ENCODE assay signal across 1 cellular context in genomic region chr2:238864207-238865014, GRCh38.
TF ChIP-seq lines count a peak whose summit lies in the region.

No MANE protein-coding gene starts in this region.

TF ChIP-seq in HepG2, 621 proteins besides CTCF, POLR2A, EP300 and RAD21 (continued from another document and continues in another):
- TF ChIP-seq ZNF256 (CRISPR knock-in tag; conservative IDR thresholded peaks at IDR 0.05), result no peak; the same call in none of the 2 replicates
- peak; percentile 73; the same call in 1 of the 2 replicates for TF ChIP-seq KDM4B (CRISPR knock-in tag; IDR thresholded peaks at IDR 0.05)
- no peak for TF ChIP-seq RFX5 (IDR thresholded peaks at IDR 0.05; ENCODE audit: low read depth, low read length)
- TF ChIP-seq ZNF792 (CRISPR knock-in tag; IDR thresholded peaks at IDR 0.05), result peak; percentile 79
- TF ChIP-seq MAZ (IDR thresholded peaks at IDR 0.05; ENCODE audit: borderline replicate concordance, low read depth, low read length), result peak; percentile 46
- TF ChIP-seq MAZ (CRISPR knock-in tag; IDR thresholded peaks at IDR 0.05; ENCODE audit: low read depth), result peak; percentile 82
- TF ChIP-seq ARID2 (CRISPR knock-in tag; IDR thresholded peaks at IDR 0.05; ENCODE audit: borderline replicate concordance), result no peak
- TF ChIP-seq MAF1 (CRISPR knock-in tag; IDR thresholded peaks at IDR 0.05; ENCODE audit: borderline replicate concordance), result 0 out of 2 replicates have a peak, but pooled peaks have one; percentile 30
- peak; percentile 84 for TF ChIP-seq ZSCAN21 (CRISPR knock-in tag; IDR thresholded peaks at IDR 0.05; ENCODE audit: borderline replicate concordance)
- no peak for TF ChIP-seq NONO (IDR thresholded peaks at IDR 0.05)
- peak; percentile 80 for TF ChIP-seq NONO (CRISPR knock-in tag; conservative IDR thresholded peaks at IDR 0.05)
- no peak for TF ChIP-seq BCLAF1 (IDR thresholded peaks at IDR 0.05)
- TF ChIP-seq BRF2 (CRISPR knock-in tag; IDR thresholded peaks at IDR 0.05), result peak; percentile 52; the same call in 1 of the 2 replicates
- TF ChIP-seq SMAD3 (CRISPR knock-in tag; IDR thresholded peaks at IDR 0.05), result peak; percentile 81
- peak; percentile 71 for TF ChIP-seq ETV6 (CRISPR knock-in tag; conservative IDR thresholded peaks at IDR 0.05)
- peak; percentile 62; the same call in 1 of the 2 replicates for TF ChIP-seq ZNF280D (CRISPR knock-in tag; IDR thresholded peaks at IDR 0.05)
- TF ChIP-seq ZNF773 (CRISPR knock-in tag; IDR thresholded peaks at IDR 0.05; ENCODE audit: borderline replicate concordance), result 0 out of 2 replicates have a peak, but pooled peaks have one; percentile 29
- TF ChIP-seq ZNF567 (CRISPR knock-in tag; IDR thresholded peaks at IDR 0.05; ENCODE audit: borderline replicate concordance), result peak; percentile 59; the same call in 1 of the 2 replicates
- TF ChIP-seq, protein P1, sequence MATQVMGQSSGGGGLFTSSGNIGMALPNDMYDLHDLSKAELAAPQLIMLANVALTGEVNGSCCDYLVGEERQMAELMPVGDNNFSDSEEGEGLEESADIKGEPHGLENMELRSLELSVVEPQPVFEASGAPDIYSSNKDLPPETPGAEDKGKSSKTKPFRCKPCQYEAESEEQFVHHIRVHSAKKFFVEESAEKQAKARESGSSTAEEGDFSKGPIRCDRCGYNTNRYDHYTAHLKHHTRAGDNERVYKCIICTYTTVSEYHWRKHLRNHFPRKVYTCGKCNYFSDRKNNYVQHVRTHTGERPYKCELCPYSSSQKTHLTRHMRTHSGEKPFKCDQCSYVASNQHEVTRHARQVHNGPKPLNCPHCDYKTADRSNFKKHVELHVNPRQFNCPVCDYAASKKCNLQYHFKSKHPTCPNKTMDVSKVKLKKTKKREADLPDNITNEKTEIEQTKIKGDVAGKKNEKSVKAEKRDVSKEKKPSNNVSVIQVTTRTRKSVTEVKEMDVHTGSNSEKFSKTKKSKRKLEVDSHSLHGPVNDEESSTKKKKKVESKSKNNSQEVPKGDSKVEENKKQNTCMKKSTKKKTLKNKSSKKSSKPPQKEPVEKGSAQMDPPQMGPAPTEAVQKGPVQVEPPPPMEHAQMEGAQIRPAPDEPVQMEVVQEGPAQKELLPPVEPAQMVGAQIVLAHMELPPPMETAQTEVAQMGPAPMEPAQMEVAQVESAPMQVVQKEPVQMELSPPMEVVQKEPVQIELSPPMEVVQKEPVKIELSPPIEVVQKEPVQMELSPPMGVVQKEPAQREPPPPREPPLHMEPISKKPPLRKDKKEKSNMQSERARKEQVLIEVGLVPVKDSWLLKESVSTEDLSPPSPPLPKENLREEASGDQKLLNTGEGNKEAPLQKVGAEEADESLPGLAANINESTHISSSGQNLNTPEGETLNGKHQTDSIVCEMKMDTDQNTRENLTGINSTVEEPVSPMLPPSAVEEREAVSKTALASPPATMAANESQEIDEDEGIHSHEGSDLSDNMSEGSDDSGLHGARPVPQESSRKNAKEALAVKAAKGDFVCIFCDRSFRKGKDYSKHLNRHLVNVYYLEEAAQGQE (IDR thresholded peaks at IDR 0.05; ENCODE audit: borderline replicate concordance in 1 of 2, low read depth in 1 of 2, low read length in 2 of 2), result peak in 1 of 2 experiments; percentile 75; a peak in 2 of 4 replicates
- TF ChIP-seq KLF16 (CRISPR knock-in tag; IDR thresholded peaks at IDR 0.05), result peak in 1 of 2 experiments; percentile 86; a peak in 2 of 4 replicates
- no peak; the same call in 1 of the 2 replicates for TF ChIP-seq MYNN (CRISPR knock-in tag; IDR thresholded peaks at IDR 0.05; ENCODE audit: low read depth)
- no peak for TF ChIP-seq TCF12 (IDR thresholded peaks at IDR 0.05)
- peak; percentile 82; the same call in 1 of the 2 replicates for TF ChIP-seq TCF12 (CRISPR knock-in tag; IDR thresholded peaks at IDR 0.05)
- TF ChIP-seq, protein P2, sequence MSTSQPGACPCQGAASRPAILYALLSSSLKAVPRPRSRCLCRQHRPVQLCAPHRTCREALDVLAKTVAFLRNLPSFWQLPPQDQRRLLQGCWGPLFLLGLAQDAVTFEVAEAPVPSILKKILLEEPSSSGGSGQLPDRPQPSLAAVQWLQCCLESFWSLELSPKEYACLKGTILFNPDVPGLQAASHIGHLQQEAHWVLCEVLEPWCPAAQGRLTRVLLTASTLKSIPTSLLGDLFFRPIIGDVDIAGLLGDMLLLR (CRISPR knock-in tag; IDR thresholded peaks at IDR 0.05), result peak; percentile 13; the same call in 1 of the 2 replicates
- peak; percentile 38; the same call in 1 of the 2 replicates for TF ChIP-seq ELF4 (CRISPR knock-in tag; IDR thresholded peaks at IDR 0.05; ENCODE audit: borderline replicate concordance)
- TF ChIP-seq PLRG1 (conservative IDR thresholded peaks at IDR 0.05), result no peak
- TF ChIP-seq CBX1 (IDR thresholded peaks at IDR 0.05; ENCODE audit: low read depth), result no peak
- TF ChIP-seq ZNF414 (CRISPR knock-in tag; IDR thresholded peaks at IDR 0.05), result peak; percentile 96
- peak; percentile 38 for TF ChIP-seq ZHX2 (IDR thresholded peaks at IDR 0.05; ENCODE audit: low read depth)
- 0 out of 2 replicates have a peak, but pooled peaks have one; percentile 87 for TF ChIP-seq ZHX2 (CRISPR knock-in tag; IDR thresholded peaks at IDR 0.05; ENCODE audit: borderline replicate concordance)
- TF ChIP-seq ZBTB4 (CRISPR knock-in tag; IDR thresholded peaks at IDR 0.05; ENCODE audit: borderline replicate concordance), result peak; percentile 81; the same call in 1 of the 2 replicates
- no peak for TF ChIP-seq SRF (IDR thresholded peaks at IDR 0.05; ENCODE audit: low read depth, low read length)
- peak; percentile 66; the same call in 1 of the 2 replicates for TF ChIP-seq TEF (CRISPR knock-in tag; IDR thresholded peaks at IDR 0.05)
